In genomic region chr10:15370741-15371701, GRCh38 we compare ENCODE assay signal across 8 cellular contexts. TPM values are rescaled to one million over a fixed set of nuclear protein-coding genes. Genes with fewer than 3 reads are reported as not detected.
DNase-seq lines count a peak whose midpoint lies in the region; ATAC-seq and TF ChIP-seq lines count a peak whose summit lies in the region.

Gene FAM171A1, minus strand, starts transcription at chr10:15371289. Its CDS starts 237 bp downstream, at chr10:15371052.

- no peaks in the 10 kb centered on the region for H3K36me3 Mint-ChIP-seq in activated naive CD4-positive, alpha-beta T cell treated with anti-CD3 and anti-CD28 coated beads, Interleukin-2, amount 10 ng/mL, durations not matched to agents 7 days and 5 days

- peaks cover 73% of the 10 kb centered on the region for H3K27me3 Mint-ChIP-seq in activated naive CD4-positive, alpha-beta T cell treated with anti-CD3 and anti-CD28 coated beads, Interleukin-2, amount 10 ng/mL, durations not matched to agents 7 days and 5 days

- no peaks in the 10 kb centered on the region for H3K9me3 ChIP-seq in RWPE2 (ENCODE audit: severe bottlenecking)
- H3K9me3 ChIP-seq in gastroesophageal sphincter: no peaks in the 10 kb centered on the region
- no peaks in the 10 kb centered on the region for H3K9me3 ChIP-seq in suprapubic skin

- peaks cover 7% of the 10 kb centered on the region for H3K4me1 Mint-ChIP-seq in activated naive CD4-positive, alpha-beta T cell treated with anti-CD3 and anti-CD28 coated beads, Interleukin-2, amount 10 ng/mL, durations not matched to agents 7 days and 5 days

- H3K9me3 Mint-ChIP-seq in activated naive CD4-positive, alpha-beta T cell treated with anti-CD3 and anti-CD28 coated beads, Interleukin-2, amount 10 ng/mL, durations not matched to agents 7 days and 5 days: no peaks in the 10 kb centered on the region

- peak; percentile 28; the same call in 1 of the 2 replicates for TF ChIP-seq CTCF in GM12874 (IDR thresholded peaks at IDR 0.05; ENCODE audit: insufficient read depth, low read depth, low read length)
- TF ChIP-seq CTCF in RWPE2 (IDR thresholded peaks at IDR 0.05; ENCODE audit: poor library complexity, severe bottlenecking): peak; percentile 83
- peak in 3 of 4 experiments; percentile 17 to 43 (median 32) for TF ChIP-seq CTCF in gastroesophageal sphincter (IDR thresholded peaks at IDR 0.05)
- TF ChIP-seq CTCF in suprapubic skin (IDR thresholded peaks at IDR 0.05): no peak

- H3K27ac ChIP-seq in RWPE2 (ENCODE audit: poor library complexity, severe bottlenecking) (peak within 1 kb of the TSS; percentile 7), gastroesophageal sphincter (peak within 1 kb of the TSS in 3 of 4 donors; percentile 76 to 85 (median 79)), suprapubic skin (peak within 1 kb of the TSS; percentile 45)

- DNase-seq in RWPE2 (ENCODE audit: low spot score) (no peak), nucleus accumbens (lab: John Stamatoyannopoulos, UW) (peak in 43 of 56 donors; percentile 13 to 80 (median 49)), suprapubic skin (ENCODE audit: low spot score in 2 of 2) (no peak), DMS153 (lab: John Stamatoyannopoulos, UW) (no peak)
- DNase-seq in activated naive CD4-positive, alpha-beta T cell treated with anti-CD3 and anti-CD28 coated beads, Interleukin-2, amount 10 ng/mL, durations not matched to agents 7 days and 5 days: peak; percentile 78

- H3K4me3 ChIP-seq in RWPE2 (ENCODE audit: severe bottlenecking) (peak within 1 kb of the TSS; percentile 94), gastroesophageal sphincter (peak within 1 kb of the TSS; percentile 89 to 95), suprapubic skin (peak within 1 kb of the TSS; percentile 76)

- peaks cover 7% of the 10 kb centered on the region for H3K27me3 ChIP-seq in RWPE2 (ENCODE audit: insufficient read depth, poor library complexity, severe bottlenecking)
- H3K27me3 ChIP-seq in gastroesophageal sphincter: no peaks in the 10 kb centered on the region
- H3K27me3 ChIP-seq in suprapubic skin: no peaks in the 10 kb centered on the region

- H3K36me3 ChIP-seq in RWPE2 (ENCODE audit: low read depth): no peaks in the 10 kb centered on the region
- no peaks in the 10 kb centered on the region for H3K36me3 ChIP-seq in gastroesophageal sphincter
- no peaks in the 10 kb centered on the region for H3K36me3 ChIP-seq in suprapubic skin

- no peak within 1 kb of the TSS for H3K27ac Mint-ChIP-seq in activated naive CD4-positive, alpha-beta T cell treated with anti-CD3 and anti-CD28 coated beads, Interleukin-2, amount 10 ng/mL, durations not matched to agents 7 days and 5 days

- TF ChIP-seq EP300 in gastroesophageal sphincter (IDR thresholded peaks at IDR 0.05) (no peak), suprapubic skin (IDR thresholded peaks at IDR 0.05) (no peak)

- CTCF ChIA-PET in activated naive CD4-positive, alpha-beta T cell treated with anti-CD3 and anti-CD28 coated beads, Interleukin-2, amount 10 ng/mL, durations not matched to agents 7 days and 5 days (lab: Charles Lee): interaction anchor here (0.7 to 1.4 kb wide), 3 partner anchors 59 to 204 kb away, joined by 3 to 6 read pairs (median 4); no protein-coding TSS in a partner anchor

- TF ChIP-seq POLR2A in gastroesophageal sphincter (IDR thresholded peaks at IDR 0.05) (peak in 1 of 2 donors; percentile 11), suprapubic skin (IDR thresholded peaks at IDR 0.05) (no peak)

- H3K4me1 ChIP-seq in RWPE2 (ENCODE audit: insufficient read depth, poor library complexity, severe bottlenecking): no peaks in the 10 kb centered on the region
- peaks cover 0 to 45% (median 0%) of the 10 kb centered on the region in 3 donors for H3K4me1 ChIP-seq in gastroesophageal sphincter
- H3K4me1 ChIP-seq in suprapubic skin: peaks cover 16% of the 10 kb centered on the region

- peak; percentile 55 for ATAC-seq in HG02798 (IDR thresholded peaks at IDR 0.05; ENCODE audit: poor library complexity, unreplicated experiment)
- peak; percentile 63 for ATAC-seq in RWPE2 (ENCODE audit: low read depth)
- peak; percentile 89 for ATAC-seq in gastroesophageal sphincter

- 79% methylated on average over 2 of the region's 135 CpGs; no CpG with 5 or more reads in 1 of the 2 donors for WGBS in gastroesophageal sphincter (ENCODE audit: low coverage in 1 of 2), 2 donors
- WGBS in suprapubic skin: 25% methylated on average over 5 of the region's 135 CpGs

- peak within 1 kb of the TSS; percentile 69 for H3K4me3 Mint-ChIP-seq in activated naive CD4-positive, alpha-beta T cell treated with anti-CD3 and anti-CD28 coated beads, Interleukin-2, amount 10 ng/mL, durations not matched to agents 7 days and 5 days

RNA-seq across cellular contexts. Expression of gene FAM171A1, which starts in this region (rescaled TPM):
- 10 to 100 TPM in 3 of 4 donors, 1 to 10 TPM in 1; 5.0 to 15.5 (median 13.6) TPM for total RNA-seq in gastroesophageal sphincter
- total RNA-seq in suprapubic skin: 1 to 10 TPM; 2.8 to 7.0 (median 5.9) TPM

Comparison
In these comparisons a context has a peak if more than half of its experiments do, and no peak if none do; other contexts are left out.
1. CTCF ChIP-seq: peak in GM12874 (single experiment), RWPE2 (single experiment) and gastroesophageal sphincter (3 of 4); none in suprapubic skin (0 of 2).
2. DNase-seq: peak in activated naive CD4-positive, alpha-beta T cell treated with anti-CD3 and anti-CD28 coated beads, Interleukin-2, amount 10 ng/mL, durations not matched to agents 7 days and 5 days (single experiment) and nucleus accumbens (43 of 56); none in RWPE2 (single experiment), suprapubic skin (0 of 2) and DMS153 (single experiment).
3. H3K27ac ChIP-seq: peak in every context shown above with its lines; median percentile 79 in gastroesophageal sphincter; 45 in suprapubic skin; 7 in RWPE2.
4. Peak in every context shown above with its lines, with median percentiles within 50 percentile points of each other: ATAC-seq and H3K4me3 ChIP-seq.